ENCODE assay signal across 8 cellular contexts in genomic region chr5:151158287-151158661, GRCh38. TPM values are rescaled to one million over a fixed set of nuclear protein-coding genes. Genes with fewer than 3 reads are reported as not detected.
DNase-seq lines count a peak whose midpoint lies in the region; ATAC-seq and TF ChIP-seq lines count a peak whose summit lies in the region.

No MANE protein-coding gene starts in this region.

- TF ChIP-seq CTCF in glutamatergic neuron (IDR thresholded peaks at IDR 0.05; ENCODE audit: partially characterized antibody, unreplicated experiment): no peak

- CTCF ChIA-PET in HEK293T (lab: Yijun Ruan, JAX): interaction anchor here (1.1 to 1.5 kb wide), 2 partner anchors 32 to 107 kb away, joined by 3 to 11 read pairs; no protein-coding TSS in a partner anchor

- H3K4me3 ChIP-seq in skeletal muscle tissue (ENCODE audit: low read length in 3 of 3): peak overlapping the region; percentile 92 to 97 (median 93)

- H3K9ac ChIP-seq in skeletal muscle tissue (ENCODE audit: low read depth in 1 of 3, low read length in 3 of 3): peak overlapping the region; percentile 76 to 96 (median 86)

- H3K36me3 Mint-ChIP-seq in T-helper 17 cell (ENCODE audit: low read depth) (no peaks in the 10 kb centered on the region), glutamatergic neuron (ENCODE audit: unreplicated experiment) (no peaks in the 10 kb centered on the region)

- H3K4me3 Mint-ChIP-seq in T-helper 17 cell (peak overlapping the region; percentile 95), glutamatergic neuron (ENCODE audit: unreplicated experiment) (peak overlapping the region; percentile 63)

- no peaks in the 10 kb centered on the region for H3K27me3 ChIP-seq in skeletal muscle tissue (ENCODE audit: control insufficient read depth in 3 of 3, insufficient read depth in 3 of 3, low read length in 3 of 3)

- DNase-seq in NCI-H2227 (lab: John Stamatoyannopoulos, UW; ENCODE audit: unreplicated experiment) (peak; percentile 2), NCI-H2227 treated with DMSO at 0.1 percent for 48 hours (lab: John Stamatoyannopoulos, UW) (no peak), T-helper 17 cell (no peak), glutamatergic neuron (no peak), midbrain (lab: John Stamatoyannopoulos, UW) (no peak), HEK293T (ENCODE audit: extremely low spot score) (no peak), dedifferentiated amniotic fluid mesenchymal stem cell (ENCODE audit: extremely low spot score) (no peak)

- POLR2A ChIA-PET in HEK293T (lab: Yijun Ruan, JAX): interaction anchor here (1.0 to 1.9 kb wide), 11 partner anchors 10 to 156 kb away, joined by 3 to 8 read pairs (median 4); partner anchors contain the start of gene GM2A

- peak overlapping the region; percentile 84 for H3K27ac ChIP-seq in skeletal muscle tissue (ENCODE audit: low read depth, low read length)

- H3K36me3 ChIP-seq in skeletal muscle tissue (ENCODE audit: control insufficient read depth in 3 of 3, insufficient read depth in 3 of 3, low read length in 3 of 3): peaks cover 0 to 2% (median 0%) of the 10 kb centered on the region in 3 donors

- H3K4me1 ChIP-seq in skeletal muscle tissue (ENCODE audit: control insufficient read depth in 3 of 3, insufficient read depth in 3 of 3, low read length in 3 of 3): peaks cover 33 to 44% (median 34%) of the 10 kb centered on the region in 3 donors

- H3K27me3 Mint-ChIP-seq in T-helper 17 cell: no peaks in the 10 kb centered on the region
- peaks cover 5% of the 10 kb centered on the region for H3K27me3 Mint-ChIP-seq in glutamatergic neuron (ENCODE audit: unreplicated experiment)

- H3K4me1 Mint-ChIP-seq in T-helper 17 cell (peaks cover 50% of the 10 kb centered on the region), glutamatergic neuron (ENCODE audit: low read depth, unreplicated experiment) (peaks cover 20% of the 10 kb centered on the region)

- peak overlapping the region; percentile 98 for H3K27ac Mint-ChIP-seq in T-helper 17 cell
- peak overlapping the region; percentile 5 for H3K27ac Mint-ChIP-seq in glutamatergic neuron (ENCODE audit: unreplicated experiment)

- ATAC-seq in T-helper 17 cell: no peak

- H3K9me3 Mint-ChIP-seq in glutamatergic neuron (ENCODE audit: unreplicated experiment): peaks cover 8% of the 10 kb centered on the region

- no peaks in the 10 kb centered on the region for H3K9me3 ChIP-seq in T-helper 17 cell (ENCODE audit: control insufficient read depth, low read length, poor library complexity, severe bottlenecking)
- H3K9me3 ChIP-seq in skeletal muscle tissue (ENCODE audit: control insufficient read depth in 3 of 3, low read length in 3 of 3): no peaks in the 10 kb centered on the region

TF ChIP-seq in HEK293T, 16 proteins besides CTCF, POLR2A, EP300 and RAD21:
- TF ChIP-seq CTBP1 (IDR thresholded peaks at IDR 0.05; ENCODE audit: borderline replicate concordance) (no peak), FOXM1 (IDR thresholded peaks at IDR 0.05; ENCODE audit: borderline replicate concordance) (no peak), TARDBP (IDR thresholded peaks at IDR 0.05) (no peak), ZNF384 (IDR thresholded peaks at IDR 0.05) (no peak), FOXA1 (IDR thresholded peaks at IDR 0.05) (no peak), BHLHE40 (IDR thresholded peaks at IDR 0.05; ENCODE audit: borderline replicate concordance) (no peak), NFRKB (IDR thresholded peaks at IDR 0.05) (no peak), ARNT (IDR thresholded peaks at IDR 0.05) (no peak), FOXK2 (IDR thresholded peaks at IDR 0.05) (no peak), L3MBTL2 (conservative IDR thresholded peaks at IDR 0.05) (no peak), SP1 (IDR thresholded peaks at IDR 0.05) (no peak)

RNA-seq across cellular contexts. Expression of gene ANXA6, which starts 0.7 kb away (rescaled TPM):
- total RNA-seq in T-helper 17 cell: 100 to 1,000 TPM; 258 to 307 TPM
- 143 TPM for total RNA-seq in glutamatergic neuron (ENCODE audit: unreplicated experiment)
- 361 TPM for total RNA-seq in skeletal muscle tissue
